In the genomic region with DNA sequence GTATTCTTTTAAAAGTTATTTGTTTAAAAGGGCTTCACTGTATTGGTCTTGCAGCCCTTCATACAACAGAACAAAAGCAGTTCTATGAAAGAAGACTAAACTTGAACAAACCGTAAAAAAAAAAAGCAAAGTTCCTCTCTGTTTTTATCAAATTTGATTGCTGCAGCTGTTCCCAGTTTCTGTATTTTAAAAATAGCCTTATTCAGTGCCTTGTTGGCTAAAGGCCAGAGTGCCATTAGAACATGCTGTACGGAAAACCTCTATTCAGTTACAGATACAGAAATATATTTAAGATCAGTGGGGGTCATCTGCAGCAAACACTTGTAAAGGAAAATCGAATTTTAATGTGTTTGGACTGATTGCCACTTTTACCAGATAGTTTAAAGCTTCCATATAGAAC, we compare ENCODE assay signal across 16 cellular contexts.
DNase-seq lines count a peak whose midpoint lies in the region; ATAC-seq and TF ChIP-seq lines count a peak whose summit lies in the region.
"Had no signal": no experiment of that assay in that cellular context is flagged by ENCODE, and none has a peak within 500 bp of the region (broad histone marks: within the 10 kb centered on the region; RNA-seq: fewer than 3 reads in every experiment).

No MANE protein-coding gene starts in this region.

- no peaks in the 10 kb centered on the region for H3K36me3 ChIP-seq in fibroblast of lung (ENCODE audit: control insufficient read depth, insufficient read depth, low read length)
- no peaks in the 10 kb centered on the region for H3K36me3 ChIP-seq in trophoblast cell (ENCODE audit: control insufficient read depth in 1 of 2, insufficient read depth in 2 of 2, low read length in 2 of 2)
- no peaks in the 10 kb centered on the region for H3K36me3 ChIP-seq in upper lobe of left lung

- H2BK120ac ChIP-seq in trophoblast cell (ENCODE audit: insufficient read depth, low read length, poor library complexity), result no peak overlapping the region

- no peak overlapping the region for H3K27ac Mint-ChIP-seq in neural crest cell (ENCODE audit: unreplicated experiment)
- H3K27ac Mint-ChIP-seq: activated CD4-positive, alpha-beta T cell treated with anti-CD3 and anti-CD28 coated beads, Interleukin-2, amount 10 ng/mL, durations not matched to agents 24 days and 14 days; activated T-cell treated with anti-CD3 and anti-CD28 coated beads, Interleukin-2, amount 50 U/mL, for 24 hours; naive B cell; stimulated activated naive CD8-positive, alpha-beta T cell treated with anti-CD3 and anti-CD28 coated beads, Interleukin-15, Interleukin-2, amounts not matched to agents 100 ng/mL and 50 ng/mL, for 24 hours had no signal

- ATAC-seq in HG02588 (IDR thresholded peaks at IDR 0.05; ENCODE audit: unreplicated experiment), result no peak
- no peak for ATAC-seq in upper lobe of left lung (ENCODE audit: low FRiP score in 2 of 2)

- no peak overlapping the region for H3K23ac ChIP-seq in trophoblast cell (ENCODE audit: low read length)

- peak overlapping the region; percentile 14 for H3K4me3 Mint-ChIP-seq in neural crest cell
- H3K4me3 Mint-ChIP-seq: activated CD4-positive, alpha-beta T cell treated with anti-CD3 and anti-CD28 coated beads, Interleukin-2, amount 10 ng/mL, durations not matched to agents 24 days and 14 days; activated T-cell treated with anti-CD3 and anti-CD28 coated beads, Interleukin-2, amount 50 U/mL, for 24 hours; naive B cell; stimulated activated naive CD8-positive, alpha-beta T cell treated with anti-CD3 and anti-CD28 coated beads, Interleukin-15, Interleukin-2, amounts not matched to agents 100 ng/mL and 50 ng/mL, for 24 hours had no signal

- DNase-seq in NCI-H1694 (lab: John Stamatoyannopoulos, UW) (peak; percentile 50), NCI-H748 (lab: John Stamatoyannopoulos, UW; ENCODE audit: unreplicated experiment) (peak; percentile 89), fibroblast of lung (ENCODE audit: low read depth in 2 of 2) (peak; percentile 34 to 76), neural crest cell (ENCODE audit: low read depth, low spot score) (no peak), trophoblast cell (no peak), germinal center (ENCODE audit: low spot score) (no peak), upper lobe of left lung (no peak)
- DNase-seq: activated CD4-positive, alpha-beta T cell treated with anti-CD3 and anti-CD28 coated beads, Interleukin-2, amount 10 ng/mL, durations not matched to agents 24 days and 14 days; activated T-cell treated with anti-CD3 and anti-CD28 coated beads, Interleukin-2, amount 50 U/mL, for 24 hours; dorsolateral prefrontal cortex; naive B cell; NCI-H187; OCI-M1; T-helper 1 cell had no signal

- no peaks in the 10 kb centered on the region for H4K20me1 ChIP-seq in fibroblast of lung (ENCODE audit: control insufficient read depth, extremely low read depth, insufficient read depth, low read length)

- H3K36me3 Mint-ChIP-seq in neural crest cell (ENCODE audit: low read depth), result peaks cover 11% of the 10 kb centered on the region
- H3K36me3 Mint-ChIP-seq: naive B cell had no signal

- no peaks in the 10 kb centered on the region for H3K79me1 ChIP-seq in trophoblast cell (ENCODE audit: low read length)

- H2BK5ac ChIP-seq in trophoblast cell (ENCODE audit: low read depth, low read length, poor library complexity), result no peak overlapping the region

- no peak overlapping the region for H4K91ac ChIP-seq in trophoblast cell (ENCODE audit: low read depth, low read length)

- H3K14ac ChIP-seq in trophoblast cell (ENCODE audit: low read length), result no peak overlapping the region

- H2BK12ac ChIP-seq in trophoblast cell (ENCODE audit: low read length), result no peak overlapping the region

- no peak overlapping the region for H4K12ac ChIP-seq in trophoblast cell (ENCODE audit: low read depth, low read length)

- H3K9me3 ChIP-seq in fibroblast of lung (ENCODE audit: control insufficient read depth, insufficient read depth, low read depth, low read length), result no peaks in the 10 kb centered on the region
- no peaks in the 10 kb centered on the region for H3K9me3 ChIP-seq in trophoblast cell (ENCODE audit: insufficient read depth, low read depth, low read length)
- no peaks in the 10 kb centered on the region for H3K9me3 ChIP-seq in upper lobe of left lung

- H3K27me3 Mint-ChIP-seq in neural crest cell (ENCODE audit: low read depth), result no peaks in the 10 kb centered on the region
- H3K27me3 Mint-ChIP-seq: activated CD4-positive, alpha-beta T cell treated with anti-CD3 and anti-CD28 coated beads, Interleukin-2, amount 10 ng/mL, durations not matched to agents 24 days and 14 days; activated T-cell treated with anti-CD3 and anti-CD28 coated beads, Interleukin-2, amount 50 U/mL, for 24 hours; naive B cell; stimulated activated naive CD8-positive, alpha-beta T cell treated with anti-CD3 and anti-CD28 coated beads, Interleukin-15, Interleukin-2, amounts not matched to agents 100 ng/mL and 50 ng/mL, for 24 hours had no signal

- H3K4me3 ChIP-seq in fibroblast of lung (replicated peaks in 1 of 4; ENCODE audit: control extremely low read depth in 1 of 4, insufficient read depth in 1 of 4, low read depth in 3 of 4, low read length in 4 of 4) (no peak overlapping the region), trophoblast cell (ENCODE audit: low read depth, low read length) (no peak overlapping the region), upper lobe of left lung (no peak overlapping the region)

- H3K79me2 ChIP-seq in fibroblast of lung (ENCODE audit: control insufficient read depth, insufficient read depth, low read length), result no peaks in the 10 kb centered on the region
- no peaks in the 10 kb centered on the region for H3K79me2 ChIP-seq in trophoblast cell (ENCODE audit: control insufficient read depth, insufficient read depth, low read length, poor library complexity)

- H3K9ac ChIP-seq in fibroblast of lung (ENCODE audit: insufficient read depth, low read length) (no peak overlapping the region), trophoblast cell (ENCODE audit: low read length) (no peak overlapping the region)

- H3K4me1 Mint-ChIP-seq in neural crest cell, result peaks cover 44% of the 10 kb centered on the region
- H3K4me1 Mint-ChIP-seq: activated CD4-positive, alpha-beta T cell treated with anti-CD3 and anti-CD28 coated beads, Interleukin-2, amount 10 ng/mL, durations not matched to agents 24 days and 14 days; naive B cell had no signal

- TF ChIP-seq POLR2A in upper lobe of left lung (IDR thresholded peaks at IDR 0.05), result no peak

- H3K27me3 ChIP-seq in fibroblast of lung (ENCODE audit: control insufficient read depth, insufficient read depth, low read length) (no peaks in the 10 kb centered on the region), trophoblast cell (ENCODE audit: insufficient read depth, low read length) (no peaks in the 10 kb centered on the region), upper lobe of left lung (no peaks in the 10 kb centered on the region)
- H3K27me3 ChIP-seq: dorsolateral prefrontal cortex had no signal

- peak in 1 of 4 donors; percentile 18 for TF ChIP-seq EP300 in upper lobe of left lung (IDR thresholded peaks at IDR 0.05)

- no peak overlapping the region for H3K4ac ChIP-seq in trophoblast cell (ENCODE audit: low read depth, low read length)

- no peak overlapping the region for H3K18ac ChIP-seq in trophoblast cell (ENCODE audit: low read length)

- TF ChIP-seq CTCF in fibroblast of lung (conservative IDR thresholded peaks at IDR 0.05 in 1 of 2, IDR thresholded peaks at IDR 0.05 in 1 of 2; ENCODE audit: low read depth in 1 of 2, low read length in 2 of 2), result no peak
- TF ChIP-seq CTCF in neural crest cell (conservative IDR thresholded peaks at IDR 0.05), result no peak
- no peak for TF ChIP-seq CTCF in upper lobe of left lung (IDR thresholded peaks at IDR 0.05)

- H4K8ac ChIP-seq in trophoblast cell (ENCODE audit: low read depth, low read length), result no peak overlapping the region

- no peaks in the 10 kb centered on the region for H3K4me1 ChIP-seq in fibroblast of lung (ENCODE audit: control insufficient read depth, extremely low read depth, insufficient read depth, low read length)
- no peaks in the 10 kb centered on the region for H3K4me1 ChIP-seq in trophoblast cell (ENCODE audit: control insufficient read depth in 1 of 2, insufficient read depth in 2 of 2, low read length in 2 of 2)
- H3K4me1 ChIP-seq in upper lobe of left lung, result no peaks in the 10 kb centered on the region

- H2AFZ ChIP-seq in fibroblast of lung (ENCODE audit: low read length) (no peak overlapping the region), trophoblast cell (ENCODE audit: insufficient read depth, low read length, poor library complexity) (no peak overlapping the region)

- H3K27ac ChIP-seq in fibroblast of lung (ENCODE audit: insufficient read depth, low read length) (no peak overlapping the region), trophoblast cell (ENCODE audit: low read depth, low read length) (no peak overlapping the region), upper lobe of left lung (no peak overlapping the region)

- H3K4me2 ChIP-seq in fibroblast of lung (ENCODE audit: extremely low read depth, insufficient read depth, low read length) (no peak overlapping the region), trophoblast cell (ENCODE audit: low read length) (no peak overlapping the region)

- WGBS in trophoblast cell (ENCODE audit: extremely low coverage, insufficient coverage, insufficient read length), result no CpG with 5 or more reads among the region's 3 CpGs
- WGBS in upper lobe of left lung, 2 donors, result 33 to 37% methylated on average over 3 of the region's 3 CpGs

- peaks cover 10% of the 10 kb centered on the region for H3K9me3 Mint-ChIP-seq in neural crest cell
- H3K9me3 Mint-ChIP-seq: activated CD4-positive, alpha-beta T cell treated with anti-CD3 and anti-CD28 coated beads, Interleukin-2, amount 10 ng/mL, durations not matched to agents 24 days and 14 days; activated T-cell treated with anti-CD3 and anti-CD28 coated beads, Interleukin-2, amount 50 U/mL, for 24 hours had no signal

- no peak overlapping the region for H2AK5ac ChIP-seq in trophoblast cell (ENCODE audit: low read length)

Comparison
In these comparisons a context has a peak if more than half of its experiments do, and no peak if none do; other contexts are left out.
1. DNase-seq: peak in NCI-H1694 (single experiment), NCI-H748 (single experiment) and fibroblast of lung (2 of 2); none in neural crest cell (single experiment), trophoblast cell (0 of 2), germinal center (single experiment) and upper lobe of left lung (0 of 2).